Comparison of ENCODE assay signal across 27 cellular contexts in genomic region chr12:79847417-79847816, GRCh38.
A peak's percentile ranks its signal among the peaks of the same experiment; 100 is the strongest.
DNase-seq lines count a peak whose midpoint lies in the region; ATAC-seq and TF ChIP-seq lines count a peak whose summit lies in the region.
"Had no signal": no experiment of that assay in that cellular context is flagged by ENCODE, and none has a peak within 500 bp of the region (broad histone marks: within the 10 kb centered on the region; RNA-seq: fewer than 3 reads in every experiment).

No MANE protein-coding gene starts in this region.

- H3K27me3 ChIP-seq in H9 (ENCODE audit: insufficient read depth, low read length) (no peaks in the 10 kb centered on the region), neutrophil (no peaks in the 10 kb centered on the region)
- H3K27me3 ChIP-seq: body of pancreas, gastrocnemius medialis, SJCRH30, transverse colon had no signal

- no peak overlapping the region for H3K4me3 ChIP-seq in neutrophil (ENCODE audit: low read depth in 1 of 2, low read length in 1 of 2)
- H3K4me3 ChIP-seq: body of pancreas, gastrocnemius medialis, SJCRH30, transverse colon had no signal

- no peak overlapping the region for H2BK15ac ChIP-seq in H9 (ENCODE audit: low read depth, low read length)

- no peak overlapping the region for H2BK120ac ChIP-seq in H9 (ENCODE audit: low read depth, low read length, poor library complexity, severe bottlenecking)

- no peaks in the 10 kb centered on the region; the same call in 1 of the 2 replicates for H3K79me2 ChIP-seq in H9 (ENCODE audit: insufficient read depth, low read length)

- H2BK12ac ChIP-seq in H9 (ENCODE audit: insufficient read length, low read depth, low read length): no peak overlapping the region

- peaks cover 2% of the 10 kb centered on the region; the same call in 1 of the 2 replicates for H3K4me1 ChIP-seq in H9 (ENCODE audit: insufficient read depth, low read length)
- H3K4me1 ChIP-seq in neutrophil (ENCODE audit: control insufficient read depth in 1 of 2, insufficient read depth in 1 of 2, low read depth in 1 of 2, low read length in 1 of 2): peaks cover 14 to 28% of the 10 kb centered on the region in 2 experiments
- H3K4me1 ChIP-seq: body of pancreas, SJCRH30 had no signal

- H3K27me3 Mint-ChIP-seq in T-helper 1 cell treated with Interleukin-12 subunit alpha and Interleukin-12 subunit beta and Interleukin-4 antibody, amounts not matched to agents 30 μg/mL and 1 μg/mL, for 36 hours (ENCODE audit: low read depth): no peaks in the 10 kb centered on the region
- no peaks in the 10 kb centered on the region for H3K27me3 Mint-ChIP-seq in H9 (ENCODE audit: low read depth)
- H3K27me3 Mint-ChIP-seq in dendritic cell treated with granulocyte-macrophage colony-stimulating factor and Interleukin-4, amounts not matched to agents 40 ng/mL and 50 ng/mL, for 4 days: no peaks in the 10 kb centered on the region
- H3K27me3 Mint-ChIP-seq: activated naive CD8-positive, alpha-beta T cell treated with anti-CD3 and anti-CD28 coated beads, Interleukin-2, amount 50 U/mL, for 24 hours had no signal

- no peak overlapping the region for H3K27ac ChIP-seq in H9 (ENCODE audit: insufficient read length, low read depth, low read length)
- H3K27ac ChIP-seq in neutrophil: peak overlapping the region; percentile 41
- H3K27ac ChIP-seq: body of pancreas, gastrocnemius medialis, SJCRH30 had no signal

- peaks cover 28% of the 10 kb centered on the region for H3K36me3 ChIP-seq in neutrophil

- peaks cover 31% of the 10 kb centered on the region for H3K4me1 Mint-ChIP-seq in T-helper 1 cell treated with Interleukin-12 subunit alpha and Interleukin-12 subunit beta and Interleukin-4 antibody, amounts not matched to agents 30 μg/mL and 1 μg/mL, for 36 hours (ENCODE audit: low read depth)
- peaks cover 20 to 30% of the 10 kb centered on the region in 2 experiments for H3K4me1 Mint-ChIP-seq in H9
- peaks cover 25% of the 10 kb centered on the region for H3K4me1 Mint-ChIP-seq in dendritic cell treated with granulocyte-macrophage colony-stimulating factor and Interleukin-4, amounts not matched to agents 40 ng/mL and 50 ng/mL, for 4 days (ENCODE audit: low read depth)

- no peak overlapping the region for H3K4me3 Mint-ChIP-seq in T-helper 1 cell treated with Interleukin-12 subunit alpha and Interleukin-12 subunit beta and Interleukin-4 antibody, amounts not matched to agents 30 μg/mL and 1 μg/mL, for 36 hours
- H3K4me3 Mint-ChIP-seq in H9: no peak overlapping the region
- no peak overlapping the region for H3K4me3 Mint-ChIP-seq in dendritic cell treated with granulocyte-macrophage colony-stimulating factor and Interleukin-4, amounts not matched to agents 40 ng/mL and 50 ng/mL, for 4 days
- H3K4me3 Mint-ChIP-seq: activated naive CD8-positive, alpha-beta T cell treated with anti-CD3 and anti-CD28 coated beads, Interleukin-2, amount 50 U/mL, for 24 hours; neural crest cell had no signal

- DNase-seq in T-helper 1 cell (no peak), H9 (no peak), omental fat pad (ENCODE audit: low spot score) (no peak), amniotic stem cell (lab: John Stamatoyannopoulos, UW) (no peak)
- DNase-seq: activated CD4-positive, alpha-beta T cell treated with anti-CD3 and anti-CD28 coated beads for 4 hours; activated naive CD8-positive, alpha-beta T cell treated with anti-CD3 and anti-CD28 coated beads, Interleukin-2, amount 50 U/mL, for 24 hours; AML-193; body of pancreas; DMS79; effector memory CD4-positive, alpha-beta T cell; gastrocnemius medialis; GF-D8; H7; hypothalamus; NCI-H1105; NCI-H1930; NCI-H526 treated with DMSO at 0.1 percent for 48 hours; SJCRH30; stimulated activated CD8-positive, alpha-beta memory T cell treated with anti-CD3 and anti-CD28 coated beads, Interleukin-4, amount 100 ng/mL, for 48 hours; T-helper 2 cell; transverse colon had no signal

- H3K18ac ChIP-seq in H9 (ENCODE audit: insufficient read length, low read depth, low read length): no peak overlapping the region

- H2BK5ac ChIP-seq in H9 (ENCODE audit: insufficient read length, low read length): no peak overlapping the region

- H4K20me1 ChIP-seq in H9 (ENCODE audit: control insufficient read depth, insufficient read depth, insufficient read length): no peaks in the 10 kb centered on the region

- no peak overlapping the region for H3K4ac ChIP-seq in H9 (ENCODE audit: low read depth, low read length)

- H3K23ac ChIP-seq in H9 (ENCODE audit: insufficient read length, low read depth, low read length): no peak overlapping the region

- H3K56ac ChIP-seq in H9 (ENCODE audit: insufficient read length, low read depth, low read length): no peak overlapping the region

- H3T11ph ChIP-seq in H9 (ENCODE audit: low read length): no peak overlapping the region

- no peak overlapping the region for H3K4me2 ChIP-seq in H9 (ENCODE audit: insufficient read depth, insufficient read length, low read length)

- TF ChIP-seq CTCF in H9 (conservative IDR thresholded peaks at IDR 0.05) (no peak), neutrophil (IDR thresholded peaks at IDR 0.05) (no peak), omental fat pad (IDR thresholded peaks at IDR 0.05) (no peak)

- ATAC-seq in omental fat pad (ENCODE audit: low FRiP score): no peak
- ATAC-seq in HG03378 (IDR thresholded peaks at IDR 0.05; ENCODE audit: unreplicated experiment): no peak
- ATAC-seq: activated naive CD8-positive, alpha-beta T cell treated with anti-CD3 and anti-CD28 coated beads, Interleukin-2, amount 50 U/mL, for 24 hours; body of pancreas; gastrocnemius medialis had no signal

- H4K5ac ChIP-seq in H9 (ENCODE audit: insufficient read length, low read depth, low read length): no peak overlapping the region

- no peak overlapping the region for H2BK20ac ChIP-seq in H9 (ENCODE audit: low read depth, low read length, poor library complexity, severe bottlenecking)

- no peak overlapping the region for H4K91ac ChIP-seq in H9 (ENCODE audit: insufficient read length, low read depth, low read length)

- no CpG with 5 or more reads among the region's 1 CpG for WGBS in H9 (ENCODE audit: extremely low coverage, insufficient read length, low lambda C conversion rate)

- no peak overlapping the region for H4K8ac ChIP-seq in H9 (replicated peaks; ENCODE audit: insufficient read length, low read depth, low read length)

- H2AK5ac ChIP-seq in H9 (ENCODE audit: insufficient read length, low read length): no peak overlapping the region

- H3K9me3 Mint-ChIP-seq in T-helper 1 cell treated with Interleukin-12 subunit alpha and Interleukin-12 subunit beta and Interleukin-4 antibody, amounts not matched to agents 30 μg/mL and 1 μg/mL, for 36 hours: peaks cover 14% of the 10 kb centered on the region
- peaks cover 0 to 7% of the 10 kb centered on the region in 2 experiments; a peak in 3 of 5 replicates for H3K9me3 Mint-ChIP-seq in H9
- peaks cover 20% of the 10 kb centered on the region for H3K9me3 Mint-ChIP-seq in dendritic cell treated with granulocyte-macrophage colony-stimulating factor and Interleukin-4, amounts not matched to agents 40 ng/mL and 50 ng/mL, for 4 days

- no peak overlapping the region for H3K14ac ChIP-seq in H9 (ENCODE audit: insufficient read depth, low read length)

- H2AFZ ChIP-seq in H9 (ENCODE audit: low read length): no peak overlapping the region

- peaks cover 37% of the 10 kb centered on the region for H3K36me3 Mint-ChIP-seq in T-helper 1 cell treated with Interleukin-12 subunit alpha and Interleukin-12 subunit beta and Interleukin-4 antibody, amounts not matched to agents 30 μg/mL and 1 μg/mL, for 36 hours (ENCODE audit: low read depth)
- peaks cover 22 to 32% (median 27%) of the 10 kb centered on the region in 3 experiments for H3K36me3 Mint-ChIP-seq in H9 (ENCODE audit: insufficient read depth in 1 of 3, low read depth in 3 of 3)
- peaks cover 49% of the 10 kb centered on the region for H3K36me3 Mint-ChIP-seq in dendritic cell treated with granulocyte-macrophage colony-stimulating factor and Interleukin-4, amounts not matched to agents 40 ng/mL and 50 ng/mL, for 4 days (ENCODE audit: low read depth)

- H3K27ac Mint-ChIP-seq in T-helper 1 cell treated with Interleukin-12 subunit alpha and Interleukin-12 subunit beta and Interleukin-4 antibody, amounts not matched to agents 30 μg/mL and 1 μg/mL, for 36 hours: peak overlapping the region; percentile 21
- H3K27ac Mint-ChIP-seq in H9: peak overlapping the region; percentile 14 to 55 (median 25); a peak in 5 of 7 replicates
- H3K27ac Mint-ChIP-seq in dendritic cell treated with granulocyte-macrophage colony-stimulating factor and Interleukin-4, amounts not matched to agents 40 ng/mL and 50 ng/mL, for 4 days: peak overlapping the region; percentile 37
- H3K27ac Mint-ChIP-seq: activated naive CD8-positive, alpha-beta T cell treated with anti-CD3 and anti-CD28 coated beads, Interleukin-2, amount 50 U/mL, for 24 hours; activated T-helper 2 cell treated with anti-CD3 and anti-CD28 coated beads, Interferon-gamma antibody, Interleukin-2, Interleukin-4, amounts not matched to agents 10 μg/mL and 5 μg/mL and 100 μg/mL, durations not matched to agents 14 hours and 24 hours and 36 hours had no signal

- H3K9ac ChIP-seq in H9 (ENCODE audit: extremely low read depth, insufficient read length, low read length): no peak overlapping the region

- intact Hi-C loops in dendritic cell treated with granulocyte-macrophage colony-stimulating factor and Interleukin-4, amounts not matched to agents 40 ng/mL and 50 ng/mL, for 4 days (cut with micrococcal nuclease): no loop called here

- peaks cover 4% of the 10 kb centered on the region for H3K79me1 ChIP-seq in H9 (ENCODE audit: insufficient read depth, low read depth, low read length, poor library complexity, severe bottlenecking)

- H3K9me3 ChIP-seq in H9 (ENCODE audit: control insufficient read depth, low read depth, low read length) (no peaks in the 10 kb centered on the region), neutrophil (no peaks in the 10 kb centered on the region)
- H3K9me3 ChIP-seq: body of pancreas, gastrocnemius medialis, SJCRH30 had no signal

- no peaks in the 10 kb centered on the region for H3K23me2 ChIP-seq in H9 (ENCODE audit: insufficient read length, low read depth, low read length, poor library complexity, severe bottlenecking)
